In genomic region chr1:208461680-208462079, GRCh38 we compare ENCODE assay signal across 11 cellular contexts.
DNase-seq lines count a peak whose midpoint lies in the region; TF ChIP-seq lines count a peak whose summit lies in the region.
"Had no signal": no experiment of that assay in that cellular context is flagged by ENCODE, and none has a peak within 500 bp of the region (broad histone marks: within the 10 kb centered on the region; RNA-seq: fewer than 3 reads in every experiment).

No MANE protein-coding gene starts in this region.

- H3K27me3 ChIP-seq in neural progenitor cell = no peaks in the 10 kb centered on the region
- no peaks in the 10 kb centered on the region for H3K27me3 ChIP-seq in thyroid gland
- H3K27me3 ChIP-seq: cardiac muscle cell had no signal

- intact Hi-C loops in thyroid gland (cut with DNase I) = no loop called here

- DNase-seq in GM12864 (ENCODE audit: low read depth) (no peak), LNCaP clone FGC (ENCODE audit: low read depth) (no peak), chondrocyte (ENCODE audit: low spot score) (no peak), neural progenitor cell (ENCODE audit: low spot score) (peak; percentile 33), NCI-H128 (lab: John Stamatoyannopoulos, UW; ENCODE audit: unreplicated experiment) (no peak), thyroid gland (no peak), middle frontal gyrus (ENCODE audit: extremely low spot score, low spot score) (no peak)
- DNase-seq: activated T-cell treated with anti-CD3 and anti-CD28 coated beads, Interleukin-2, amount 50 U/mL, for 72 hours; NCI-H524 treated with DMSO at 0.1 percent for 48 hours had no signal

- H3K9me3 Mint-ChIP-seq in chondrocyte (ENCODE audit: low read depth) = peaks cover 4% of the 10 kb centered on the region
- peaks cover 6% of the 10 kb centered on the region for H3K9me3 Mint-ChIP-seq in neural progenitor cell
- H3K9me3 Mint-ChIP-seq: memory B cell had no signal

- no peaks in the 10 kb centered on the region for H3K4me1 Mint-ChIP-seq in chondrocyte (ENCODE audit: low read depth)
- peaks cover 4% of the 10 kb centered on the region for H3K4me1 Mint-ChIP-seq in neural progenitor cell
- H3K4me1 Mint-ChIP-seq: memory B cell had no signal

- H3K27ac ChIP-seq in neural progenitor cell (no peak overlapping the region), thyroid gland (no peak overlapping the region)
- H3K27ac ChIP-seq: cardiac muscle cell had no signal

- H3K79me2 ChIP-seq in neural progenitor cell (ENCODE audit: low read depth) = no peaks in the 10 kb centered on the region

- no peak overlapping the region for H2AFZ ChIP-seq in neural progenitor cell (replicated peaks)

- H3K9me3 ChIP-seq in neural progenitor cell (ENCODE audit: low read depth) (no peaks in the 10 kb centered on the region), thyroid gland (no peaks in the 10 kb centered on the region)

- H3K4me2 ChIP-seq in neural progenitor cell = no peak overlapping the region

- H3K27me3 Mint-ChIP-seq in chondrocyte (ENCODE audit: low read depth) = peaks cover 14% of the 10 kb centered on the region
- peaks cover 8% of the 10 kb centered on the region for H3K27me3 Mint-ChIP-seq in neural progenitor cell (ENCODE audit: insufficient read depth, low read depth)
- H3K27me3 Mint-ChIP-seq: memory B cell had no signal

- H3K9ac ChIP-seq in neural progenitor cell = no peak overlapping the region

- H3K36me3 Mint-ChIP-seq in chondrocyte (ENCODE audit: low read depth) (no peaks in the 10 kb centered on the region), neural progenitor cell (no peaks in the 10 kb centered on the region)
- H3K36me3 Mint-ChIP-seq: memory B cell had no signal

- 95% methylated on average over 4 of the region's 4 CpGs for WGBS in thyroid gland, 2 donors

- no peaks in the 10 kb centered on the region for H3F3A ChIP-seq in neural progenitor cell (ENCODE audit: low read depth)

- H3K4me3 Mint-ChIP-seq in chondrocyte (ENCODE audit: unreplicated experiment) (no peak overlapping the region), neural progenitor cell (no peak overlapping the region)
- H3K4me3 Mint-ChIP-seq: activated T-cell treated with anti-CD3 and anti-CD28 coated beads, Interleukin-2, amount 50 U/mL, for 72 hours; memory B cell had no signal

- H3K4me3 ChIP-seq in GM12864 (ENCODE audit: low read depth, low read length) (no peak overlapping the region), LNCaP clone FGC (ENCODE audit: low read depth, low read length) (no peak overlapping the region), neural progenitor cell (no peak overlapping the region), thyroid gland (replicated peaks in 1 of 3) (no peak overlapping the region)
- H3K4me3 ChIP-seq: cardiac muscle cell had no signal

- TF ChIP-seq POLR2A in thyroid gland (IDR thresholded peaks at IDR 0.05) = no peak

- H3K27ac Mint-ChIP-seq in chondrocyte (ENCODE audit: unreplicated experiment) (no peak overlapping the region), neural progenitor cell (no peak overlapping the region)
- H3K27ac Mint-ChIP-seq: activated T-cell treated with anti-CD3 and anti-CD28 coated beads, Interleukin-2, amount 50 U/mL, for 72 hours; memory B cell had no signal

- H3K4me1 ChIP-seq in neural progenitor cell (no peaks in the 10 kb centered on the region), thyroid gland (peaks cover 0 to 8% of the 10 kb centered on the region in 2 donors)

- peak; percentile 45 for TF ChIP-seq CTCF in GM12864 (IDR thresholded peaks at IDR 0.05; ENCODE audit: low read depth, low read length, missing control alignments)
- peak; percentile 37 for TF ChIP-seq CTCF in LNCaP clone FGC (IDR thresholded peaks at IDR 0.05; ENCODE audit: control insufficient read depth, extremely low read depth, insufficient read depth)
- TF ChIP-seq CTCF in chondrocyte (IDR thresholded peaks at IDR 0.05) = peak; percentile 34
- peak; percentile 56 for TF ChIP-seq CTCF in neural progenitor cell (IDR thresholded peaks at IDR 0.05)
- TF ChIP-seq CTCF in thyroid gland (IDR thresholded peaks at IDR 0.05) = peak in 1 of 6 experiments; percentile 37

- H3K36me3 ChIP-seq in neural progenitor cell = no peaks in the 10 kb centered on the region
- no peaks in the 10 kb centered on the region for H3K36me3 ChIP-seq in thyroid gland
- H3K36me3 ChIP-seq: cardiac muscle cell had no signal

- H4K20me1 ChIP-seq in neural progenitor cell (ENCODE audit: low read depth) = no peaks in the 10 kb centered on the region
